ENCODE assay signal across 2 cellular contexts in the genomic region with DNA sequence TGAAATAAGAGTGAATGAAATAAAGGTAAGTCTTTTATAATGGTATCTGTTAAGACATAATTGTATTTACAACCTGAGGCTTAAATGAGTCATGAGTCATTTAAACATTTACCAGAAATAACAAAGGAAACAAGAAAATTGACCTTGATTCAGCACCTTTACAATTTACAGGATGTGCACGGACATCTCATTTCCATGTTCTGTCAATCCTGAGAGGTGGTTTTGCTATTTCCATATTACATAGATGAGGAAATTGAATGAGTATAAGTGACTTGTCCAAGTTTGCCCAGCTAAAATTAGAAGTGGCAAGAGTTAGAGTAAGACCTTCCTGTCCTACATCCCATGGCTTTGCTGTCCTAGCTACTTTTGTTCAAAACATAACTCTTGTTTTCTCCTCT.
TF ChIP-seq lines count a peak whose summit lies in the region.

No MANE protein-coding gene starts in this region.

TF ChIP-seq in SK-N-SH, 30 proteins besides CTCF, POLR2A, EP300 and RAD21 (continued from another document):
- TF ChIP-seq, protein P1, sequence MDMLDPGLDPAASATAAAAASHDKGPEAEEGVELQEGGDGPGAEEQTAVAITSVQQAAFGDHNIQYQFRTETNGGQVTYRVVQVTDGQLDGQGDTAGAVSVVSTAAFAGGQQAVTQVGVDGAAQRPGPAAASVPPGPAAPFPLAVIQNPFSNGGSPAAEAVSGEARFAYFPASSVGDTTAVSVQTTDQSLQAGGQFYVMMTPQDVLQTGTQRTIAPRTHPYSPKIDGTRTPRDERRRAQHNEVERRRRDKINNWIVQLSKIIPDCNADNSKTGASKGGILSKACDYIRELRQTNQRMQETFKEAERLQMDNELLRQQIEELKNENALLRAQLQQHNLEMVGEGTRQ (IDR thresholded peaks at IDR 0.05; ENCODE audit: borderline replicate concordance, low read depth, low read length) = no peak
- TF ChIP-seq RCOR1 (IDR thresholded peaks at IDR 0.05; ENCODE audit: low read length) (no peak), FOSL2 (IDR thresholded peaks at IDR 0.05; ENCODE audit: borderline replicate concordance, low read depth) (no peak), NRF1 (IDR thresholded peaks at IDR 0.05; ENCODE audit: low read depth, low read length) (no peak), TEAD4 (IDR thresholded peaks at IDR 0.05; ENCODE audit: borderline replicate concordance, insufficient read depth) (no peak), EZH2phosphoT487 (IDR thresholded peaks at IDR 0.05; ENCODE audit: borderline replicate concordance, low read depth) (no peak), RXRA (IDR thresholded peaks at IDR 0.05; ENCODE audit: borderline replicate concordance, low read depth) (no peak), ELF1 (IDR thresholded peaks at IDR 0.05) (no peak), GABPA (IDR thresholded peaks at IDR 0.05; ENCODE audit: low read depth) (no peak), MXI1 (IDR thresholded peaks at IDR 0.05; ENCODE audit: low read depth, low read length) (no peak), NFIC (IDR thresholded peaks at IDR 0.05; ENCODE audit: borderline replicate concordance) (no peak)

TF ChIP-seq in SK-N-SH treated with all-trans-retinoic acid at 6 μM for 48 hours, 23 proteins besides CTCF, POLR2A, EP300 and RAD21 (continued from another document):
- TF ChIP-seq PPARA (CRISPR knock-in tag; IDR thresholded peaks at IDR 0.05; ENCODE audit: borderline replicate concordance) (no peak), SNAI2 (CRISPR knock-in tag; IDR thresholded peaks at IDR 0.05) (no peak), RARB (CRISPR knock-in tag; IDR thresholded peaks at IDR 0.05) (no peak), TOX (CRISPR knock-in tag; IDR thresholded peaks at IDR 0.05; ENCODE audit: borderline replicate concordance) (no peak), ZFP3 (CRISPR knock-in tag; IDR thresholded peaks at IDR 0.05) (no peak)
TF ChIP-seq in SK-N-SH treated with all-trans-retinoic acid at 6 μM for 48 hours: peak in this region for 0.
